In genomic region chr6:15631380-15631913, GRCh38 we compare ENCODE assay signal across 1 cellular context.
TF ChIP-seq lines count a peak whose summit lies in the region.

No MANE protein-coding gene starts in this region.

TF ChIP-seq in HepG2, 621 proteins besides CTCF, POLR2A, EP300 and RAD21 (continued from another document):
- no peak for TF ChIP-seq GMEB2 (CRISPR knock-in tag; IDR thresholded peaks at IDR 0.05; ENCODE audit: low read depth)
- peak; percentile 18; the same call in 1 of the 2 replicates for TF ChIP-seq AHDC1 (CRISPR knock-in tag; IDR thresholded peaks at IDR 0.05; ENCODE audit: borderline replicate concordance)
- peak; percentile 86 for TF ChIP-seq HNF4A (CRISPR knock-in tag; IDR thresholded peaks at IDR 0.05)
- no peak for TF ChIP-seq ZFP41 (CRISPR knock-in tag; IDR thresholded peaks at IDR 0.05; ENCODE audit: borderline replicate concordance)
- TF ChIP-seq MZF1 (CRISPR knock-in tag; IDR thresholded peaks at IDR 0.05; ENCODE audit: borderline replicate concordance): no peak
- peak; percentile 46; the same call in 1 of the 2 replicates for TF ChIP-seq HNF4G (IDR thresholded peaks at IDR 0.05; ENCODE audit: borderline replicate concordance, low read depth, low read length)
- no peak for TF ChIP-seq HNF4G (CRISPR knock-in tag; IDR thresholded peaks at IDR 0.05; ENCODE audit: borderline replicate concordance, low read depth)
- TF ChIP-seq FOXK1 (CRISPR knock-in tag; IDR thresholded peaks at IDR 0.05; ENCODE audit: borderline replicate concordance, low read depth): no peak
- TF ChIP-seq MBD4 (IDR thresholded peaks at IDR 0.05; ENCODE audit: borderline replicate concordance, low read length): no peak
- no peak for TF ChIP-seq ZNF260 (CRISPR knock-in tag; IDR thresholded peaks at IDR 0.05; ENCODE audit: borderline replicate concordance, low read depth)
- no peak for TF ChIP-seq ZNF367 (CRISPR knock-in tag; IDR thresholded peaks at IDR 0.05; ENCODE audit: borderline replicate concordance)
- no peak for TF ChIP-seq GPBP1L1 (CRISPR knock-in tag; IDR thresholded peaks at IDR 0.05)
- TF ChIP-seq YEATS4 (CRISPR knock-in tag; IDR thresholded peaks at IDR 0.05; ENCODE audit: borderline replicate concordance): no peak
